In genomic region chr6:167651251-167652041, GRCh38 we compare ENCODE assay signal across 29 cellular contexts.
A peak's percentile ranks its signal among the peaks of the same experiment; 100 is the strongest.
DNase-seq lines count a peak whose midpoint lies in the region; ATAC-seq, FAIRE-seq and TF ChIP-seq lines count a peak whose summit lies in the region.
"Had no signal": no experiment of that assay in that cellular context is flagged by ENCODE, and none has a peak within 500 bp of the region (broad histone marks: within the 10 kb centered on the region; RNA-seq: fewer than 3 reads in every experiment).

No MANE protein-coding gene starts in this region.

- H3K4me2 ChIP-seq in HepG2 (ENCODE audit: low read depth, low read length): no peak overlapping the region
- H3K4me2 ChIP-seq in neural progenitor cell: no peak overlapping the region
- no peak overlapping the region for H3K4me2 ChIP-seq in MM.1S (ENCODE audit: low read depth, low read length)

- no peak overlapping the region for H3K27ac Mint-ChIP-seq in neural progenitor cell
- no peak overlapping the region for H3K27ac Mint-ChIP-seq in activated naive CD4-positive, alpha-beta T cell treated with anti-CD3 and anti-CD28 coated beads, Interleukin-2, amount 10 ng/mL, durations not matched to agents 7 days and 5 days
- H3K27ac Mint-ChIP-seq: activated naive CD8-positive, alpha-beta T cell treated with anti-CD3 and anti-CD28 coated beads, Interleukin-2, amount 50 U/mL, for 24 hours; dendritic cell treated with granulocyte-macrophage colony-stimulating factor and Interleukin-4, amounts not matched to agents 40 ng/mL and 50 ng/mL, for 4 days; T-helper 1 cell treated with Interleukin-12 subunit alpha and Interleukin-12 subunit beta and Interleukin-4 antibody, amounts not matched to agents 30 μg/mL and 1 μg/mL, for 36 hours had no signal

- no peak overlapping the region for H3K27ac ChIP-seq in HepG2 (ENCODE audit: extremely low read length, insufficient read depth, low read length)
- no peak overlapping the region for H3K27ac ChIP-seq in right lobe of liver
- H3K27ac ChIP-seq in neural progenitor cell: no peak overlapping the region
- no peak overlapping the region for H3K27ac ChIP-seq in MM.1S (ENCODE audit: low read length)
- H3K27ac ChIP-seq: esophagus squamous epithelium, heart right ventricle, pancreas, tibial artery had no signal

- TF ChIP-seq CTCF in HepG2 (CRISPR knock-in tag; IDR thresholded peaks at IDR 0.05) (no peak), right lobe of liver (IDR thresholded peaks at IDR 0.05) (no peak), neural progenitor cell (IDR thresholded peaks at IDR 0.05) (no peak), MM.1S (IDR thresholded peaks at IDR 0.05; ENCODE audit: low read length) (no peak)

- CTCF ChIA-PET in HepG2 (lab: Yijun Ruan, JAX; ENCODE audit: low intra/inter-chr PET ratio, low total read pairs): no interaction called here
- CTCF ChIA-PET in activated naive CD4-positive, alpha-beta T cell treated with anti-CD3 and anti-CD28 coated beads, Interleukin-2, amount 10 ng/mL, durations not matched to agents 7 days and 5 days (lab: Charles Lee): no interaction called here

- no peaks in the 10 kb centered on the region for H3K27me3 ChIP-seq in HepG2 (ENCODE audit: control insufficient read depth in 1 of 2, insufficient read depth in 2 of 2, low read length in 2 of 2)
- no peaks in the 10 kb centered on the region for H3K27me3 ChIP-seq in right lobe of liver
- H3K27me3 ChIP-seq in neural progenitor cell: no peaks in the 10 kb centered on the region
- H3K27me3 ChIP-seq in MM.1S (replicated peaks; ENCODE audit: insufficient read depth, low read length): no peaks in the 10 kb centered on the region
- H3K27me3 ChIP-seq: pancreas had no signal

- TF ChIP-seq POLR2A in HepG2 (IDR thresholded peaks at IDR 0.05; ENCODE audit: insufficient read depth in 1 of 2, low read depth in 2 of 2, low read length in 2 of 2) (no peak), right lobe of liver (IDR thresholded peaks at IDR 0.05) (no peak)

- POLR2A ChIA-PET in HepG2 (lab: Yijun Ruan, JAX): no interaction called here

- WGBS in HepG2 (ENCODE audit: low lambda C conversion rate): 78% methylated on average over 12 of the region's 12 CpGs
- WGBS in right lobe of liver (ENCODE audit: insufficient coverage, low coverage, low lambda C conversion rate, missing lambda C conversion rate): 80% methylated on average over 12 of the region's 12 CpGs

- H3K9me2 ChIP-seq in MM.1S (replicated peaks; ENCODE audit: insufficient read depth, low read length): no peaks in the 10 kb centered on the region

- peaks cover 64% of the 10 kb centered on the region for H3K4me1 ChIP-seq in HepG2 (ENCODE audit: insufficient read depth, low read length)
- peaks cover 0 to 14% (median 8%) of the 10 kb centered on the region in 4 donors for H3K4me1 ChIP-seq in right lobe of liver
- peaks cover 24% of the 10 kb centered on the region for H3K4me1 ChIP-seq in neural progenitor cell
- H3K4me1 ChIP-seq in MM.1S (ENCODE audit: low read length): no peaks in the 10 kb centered on the region
- H3K4me1 ChIP-seq: esophagus squamous epithelium, pancreas, tibial artery had no signal

- H3K4me3 ChIP-seq in HepG2 (replicated peaks in 1 of 3; ENCODE audit: insufficient read depth in 1 of 3, low read depth in 2 of 3, low read length in 3 of 3) (no peak overlapping the region), right lobe of liver (no peak overlapping the region), neural progenitor cell (no peak overlapping the region), MM.1S (ENCODE audit: low read length) (no peak overlapping the region)
- H3K4me3 ChIP-seq: esophagus squamous epithelium, heart right ventricle, lung, pancreas, tibial artery had no signal

- H3K9ac ChIP-seq in HepG2 (ENCODE audit: insufficient read depth, low read depth, low read length): no peak overlapping the region
- no peak overlapping the region for H3K9ac ChIP-seq in neural progenitor cell
- no peak overlapping the region for H3K9ac ChIP-seq in MM.1S (ENCODE audit: low read length)

- ATAC-seq in HepG2 (no peak), right lobe of liver (no peak), esophagus mucosa (peak; percentile 46)
- ATAC-seq: activated naive CD8-positive, alpha-beta T cell treated with anti-CD3 and anti-CD28 coated beads, Interleukin-2, amount 50 U/mL, for 24 hours; pancreas; SK-N-SH treated with all-trans-retinoic acid at 6 μM for 48 hours had no signal

- in situ Hi-C loops in HepG2 (cut with HindIII; ENCODE audit: extremely low pct_ligation_motif_present, low pct_unique_long_range_greater_than_20kb): no loop called here

- intact Hi-C loops in HepG2 (cut with micrococcal nuclease; ENCODE audit: unreplicated experiment) (no loop called here), right lobe of liver (cut with DNase I) (no loop called here)

- no peaks in the 10 kb centered on the region for H3K36me3 Mint-ChIP-seq in neural progenitor cell
- H3K36me3 Mint-ChIP-seq in activated naive CD4-positive, alpha-beta T cell treated with anti-CD3 and anti-CD28 coated beads, Interleukin-2, amount 10 ng/mL, durations not matched to agents 7 days and 5 days: no peaks in the 10 kb centered on the region

- no peaks in the 10 kb centered on the region for H4K20me1 ChIP-seq in HepG2 (ENCODE audit: insufficient read depth, low read length)
- no peaks in the 10 kb centered on the region for H4K20me1 ChIP-seq in neural progenitor cell (ENCODE audit: low read depth)
- no peaks in the 10 kb centered on the region for H4K20me1 ChIP-seq in MM.1S (ENCODE audit: insufficient read depth, low read length)

- FAIRE-seq in HepG2 (lab: Jason Lieb, UNC): peak; percentile 100
- FAIRE-seq: frontal cortex, pancreas had no signal

- H3K9me3 Mint-ChIP-seq in neural progenitor cell: peaks cover 4% of the 10 kb centered on the region
- H3K9me3 Mint-ChIP-seq in activated naive CD4-positive, alpha-beta T cell treated with anti-CD3 and anti-CD28 coated beads, Interleukin-2, amount 10 ng/mL, durations not matched to agents 7 days and 5 days: no peaks in the 10 kb centered on the region
- H3K9me3 Mint-ChIP-seq: activated naive CD8-positive, alpha-beta T cell treated with anti-CD3 and anti-CD28 coated beads, Interleukin-2, amount 50 U/mL, for 24 hours; central memory CD8-positive, alpha-beta T cell; dendritic cell treated with granulocyte-macrophage colony-stimulating factor and Interleukin-4, amounts not matched to agents 40 ng/mL and 50 ng/mL, for 4 days; T-helper 1 cell treated with Interleukin-12 subunit alpha and Interleukin-12 subunit beta and Interleukin-4 antibody, amounts not matched to agents 30 μg/mL and 1 μg/mL, for 36 hours had no signal

- DNase-seq in HepG2 (ENCODE audit: low spot score) (no peak), right lobe of liver (no peak), neural progenitor cell (ENCODE audit: low spot score) (no peak), MM.1S (no peak), NCI-H1105 (lab: John Stamatoyannopoulos, UW) (no peak), NCI-H2107 (lab: John Stamatoyannopoulos, UW) (no peak)
- no peak for DNase-seq in activated naive CD4-positive, alpha-beta T cell treated with anti-CD3 and anti-CD28 coated beads, Interleukin-2, amount 10 ng/mL, durations not matched to agents 7 days and 5 days
- DNase-seq: 8988T; activated CD4-positive, alpha-beta T cell treated with anti-CD3 and anti-CD28 coated beads, Interleukin-2, amount 50 U/mL, for 4 hours; activated gamma-delta T cell treated with Interleukin-2 at 50 U/mL for 16 hours; activated naive CD8-positive, alpha-beta T cell treated with anti-CD3 and anti-CD28 coated beads, Interleukin-2, amount 50 U/mL, for 24 hours; activated T-cell treated with anti-CD3 and anti-CD28 coated beads, Interleukin-2, amount 50 U/mL, for 48 hours; C1 segment of cervical spinal cord; esophagus squamous epithelium; heart right ventricle; kidney glomerular epithelial cell; NCI-H1092 treated with DMSO at 0.1 percent for 48 hours; NCI-H187; NK-92 treated with Interleukin-12 subunit alpha and Interleukin-12 subunit beta, amount 100 ng/mL, for 24 hours; stimulated activated CD8-positive, alpha-beta memory T cell treated with anti-CD3 and anti-CD28 coated beads, Interleukin-4, amount 100 ng/mL, for 48 hours; tibial artery had no signal

- no peaks in the 10 kb centered on the region for H3K9me3 ChIP-seq in HepG2 (ENCODE audit: low read length)
- H3K9me3 ChIP-seq in right lobe of liver: no peaks in the 10 kb centered on the region
- no peaks in the 10 kb centered on the region for H3K9me3 ChIP-seq in neural progenitor cell (ENCODE audit: low read depth)
- no peaks in the 10 kb centered on the region for H3K9me3 ChIP-seq in MM.1S (replicated peaks; ENCODE audit: insufficient read depth, low read length)
- H3K9me3 ChIP-seq: esophagus squamous epithelium, heart right ventricle, pancreas, tibial artery had no signal

- H3K79me2 ChIP-seq in HepG2 (ENCODE audit: insufficient read depth, low read length) (no peaks in the 10 kb centered on the region), neural progenitor cell (ENCODE audit: low read depth) (no peaks in the 10 kb centered on the region), MM.1S (ENCODE audit: low read length) (no peaks in the 10 kb centered on the region)

- H3K4me1 Mint-ChIP-seq in neural progenitor cell: peaks cover 34% of the 10 kb centered on the region
- H3K4me1 Mint-ChIP-seq in activated naive CD4-positive, alpha-beta T cell treated with anti-CD3 and anti-CD28 coated beads, Interleukin-2, amount 10 ng/mL, durations not matched to agents 7 days and 5 days: no peaks in the 10 kb centered on the region
- H3K4me1 Mint-ChIP-seq: activated naive CD8-positive, alpha-beta T cell treated with anti-CD3 and anti-CD28 coated beads, Interleukin-2, amount 50 U/mL, for 24 hours; central memory CD8-positive, alpha-beta T cell had no signal

- H3K4me3 Mint-ChIP-seq in neural progenitor cell: no peak overlapping the region
- H3K4me3 Mint-ChIP-seq in activated naive CD4-positive, alpha-beta T cell treated with anti-CD3 and anti-CD28 coated beads, Interleukin-2, amount 10 ng/mL, durations not matched to agents 7 days and 5 days: no peak overlapping the region
- H3K4me3 Mint-ChIP-seq: activated naive CD8-positive, alpha-beta T cell treated with anti-CD3 and anti-CD28 coated beads, Interleukin-2, amount 50 U/mL, for 24 hours; central memory CD8-positive, alpha-beta T cell; dendritic cell treated with granulocyte-macrophage colony-stimulating factor and Interleukin-4, amounts not matched to agents 40 ng/mL and 50 ng/mL, for 4 days; T-helper 1 cell treated with Interleukin-12 subunit alpha and Interleukin-12 subunit beta and Interleukin-4 antibody, amounts not matched to agents 30 μg/mL and 1 μg/mL, for 36 hours had no signal

- no TSS peak for BruUV-seq in HepG2 (replicated peaks; lab: Mats Ljungman, UMichigan)

- TF ChIP-seq EP300 in HepG2 (IDR thresholded peaks at IDR 0.05; ENCODE audit: low read depth in 2 of 2, low read length in 2 of 2) (no peak), HepG2 (CRISPR knock-in tag; IDR thresholded peaks at IDR 0.05; ENCODE audit: borderline replicate concordance) (no peak)

- H3K36me3 ChIP-seq in HepG2 (replicated peaks in 1 of 2; ENCODE audit: control insufficient read depth in 1 of 2, insufficient read depth in 2 of 2, low read length in 2 of 2): no peaks in the 10 kb centered on the region
- H3K36me3 ChIP-seq in right lobe of liver: no peaks in the 10 kb centered on the region
- no peaks in the 10 kb centered on the region for H3K36me3 ChIP-seq in neural progenitor cell
- H3K36me3 ChIP-seq in MM.1S (replicated peaks; ENCODE audit: insufficient read depth, low read length): no peaks in the 10 kb centered on the region
- H3K36me3 ChIP-seq: esophagus squamous epithelium, heart right ventricle, pancreas, tibial artery had no signal

- H3F3A ChIP-seq in neural progenitor cell (ENCODE audit: low read depth) (peaks cover 13% of the 10 kb centered on the region), MM.1S (ENCODE audit: insufficient read depth, low read length) (no peaks in the 10 kb centered on the region)

- no peak overlapping the region for H2AFZ ChIP-seq in HepG2 (ENCODE audit: low read length)
- peak overlapping the region; percentile 63 for H2AFZ ChIP-seq in neural progenitor cell (replicated peaks)
- no peak overlapping the region for H2AFZ ChIP-seq in MM.1S (ENCODE audit: low read length)

- H3K27me3 Mint-ChIP-seq in neural progenitor cell (ENCODE audit: insufficient read depth, low read depth): peaks cover 2% of the 10 kb centered on the region
- H3K27me3 Mint-ChIP-seq in activated naive CD4-positive, alpha-beta T cell treated with anti-CD3 and anti-CD28 coated beads, Interleukin-2, amount 10 ng/mL, durations not matched to agents 7 days and 5 days: peaks cover 6% of the 10 kb centered on the region
- H3K27me3 Mint-ChIP-seq: activated naive CD8-positive, alpha-beta T cell treated with anti-CD3 and anti-CD28 coated beads, Interleukin-2, amount 50 U/mL, for 24 hours; central memory CD8-positive, alpha-beta T cell; dendritic cell treated with granulocyte-macrophage colony-stimulating factor and Interleukin-4, amounts not matched to agents 40 ng/mL and 50 ng/mL, for 4 days had no signal

- TF ChIP-seq RAD21 in HepG2 (CRISPR knock-in tag; IDR thresholded peaks at IDR 0.05): no peak
